Comparison of ENCODE assay signal across 13 cellular contexts in genomic region chr9:98897745-98898144, GRCh38. TPM values are rescaled to one million over a fixed set of nuclear protein-coding genes. Genes with fewer than 3 reads are reported as not detected.
"Had no signal": no experiment of that assay in that cellular context is flagged by ENCODE, and none has a peak within 500 bp of the region (broad histone marks: within the 10 kb centered on the region; RNA-seq: fewer than 3 reads in every experiment).

No MANE protein-coding gene starts in this region.

- H3K27ac ChIP-seq: esophagus muscularis mucosa, gastrocnemius medialis, skin epidermis had no signal

- ATAC-seq: activated CD8-positive, alpha-beta T cell treated with anti-CD3 and anti-CD28 coated beads, Interleukin-2, amount 10 ng/mL, durations not matched to agents 7 days and 5 days; activated naive CD8-positive, alpha-beta T cell treated with anti-CD3 and anti-CD28 coated beads, Interleukin-2, amount 50 U/mL, for 24 hours; gastrocnemius medialis; T-helper 17 cell; WTC11 had no signal

- H3K27me3 ChIP-seq: esophagus muscularis mucosa, gastrocnemius medialis had no signal

- DNase-seq: activated CD4-positive, alpha-beta T cell treated with anti-CD3 and anti-CD28 coated beads for 48 hours; activated CD8-positive, alpha-beta memory T cell treated with anti-CD3 and anti-CD28 coated beads, Interleukin-2, amount 50 U/mL, for 48 hours; activated CD8-positive, alpha-beta T cell treated with anti-CD3 and anti-CD28 coated beads, Interleukin-2, amount 10 ng/mL, durations not matched to agents 7 days and 5 days; activated naive CD4-positive, alpha-beta T cell; activated naive CD8-positive, alpha-beta T cell treated with anti-CD3 and anti-CD28 coated beads, Interleukin-2, amount 50 U/mL, for 24 hours; endodermal cell; gastrocnemius medialis; kidney; retina; T-helper 17 cell had no signal

- H3K36me3 ChIP-seq: esophagus muscularis mucosa, gastrocnemius medialis had no signal

- H3K4me1 ChIP-seq: gastrocnemius medialis had no signal

- H3K4me3 ChIP-seq: esophagus muscularis mucosa, gastrocnemius medialis, skin epidermis had no signal

- H3K9me3 ChIP-seq: gastrocnemius medialis had no signal

RNA-seq across cellular contexts. Expression of gene COL15A1, which starts 46.0 kb away (rescaled TPM):
- total RNA-seq: T-helper 17 cell had no signal
